In the genomic region with DNA sequence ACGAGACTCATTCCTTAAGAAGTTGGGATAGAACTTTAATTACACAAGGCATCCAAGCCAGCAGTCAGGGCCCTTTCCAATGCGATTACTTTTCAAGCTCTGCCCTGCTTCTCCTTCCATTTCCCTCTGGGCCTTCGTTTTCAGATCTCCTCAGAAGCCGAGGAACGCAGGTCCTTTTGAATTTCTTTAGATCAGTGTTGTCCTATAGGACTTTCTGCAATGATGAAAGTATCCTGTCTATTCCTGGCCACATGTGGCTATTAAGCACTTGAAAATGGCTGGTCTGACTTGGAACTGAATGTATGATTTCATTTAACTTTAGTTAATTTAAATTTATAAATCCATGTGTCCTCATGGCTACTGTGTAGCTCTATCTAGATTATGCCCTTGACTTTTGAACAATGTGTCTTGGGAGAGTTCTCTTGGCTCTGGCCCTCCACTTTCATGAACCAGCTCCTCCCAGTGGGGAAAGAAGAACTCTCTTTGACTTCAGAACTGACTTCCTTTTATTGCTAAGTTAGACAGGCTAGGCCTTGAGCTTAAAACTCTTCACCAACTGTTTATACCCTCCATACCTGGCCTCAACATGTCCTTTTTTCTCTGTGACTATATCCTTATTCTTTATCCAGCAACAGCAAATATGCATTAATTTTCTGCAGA, we compare ENCODE assay signal across 8 cellular contexts. TPM values are rescaled to one million over a fixed set of nuclear protein-coding genes. Genes with fewer than 3 reads are reported as not detected.
DNase-seq lines count a peak whose midpoint lies in the region; ATAC-seq and TF ChIP-seq lines count a peak whose summit lies in the region.

No MANE protein-coding gene starts in this region.

- TF ChIP-seq CTCF in epithelial cell of proximal tubule (conservative IDR thresholded peaks at IDR 0.05; ENCODE audit: low read depth, low read length) = peak; percentile 46
- TF ChIP-seq CTCF in neutrophil (IDR thresholded peaks at IDR 0.05) = peak; percentile 25

- DNase-seq in SIG-M5 treated with dmso at 0.1 percent for 504 hours (lab: John Stamatoyannopoulos, UW; ENCODE audit: unreplicated experiment) (peak; percentile 74), epithelial cell of proximal tubule (ENCODE audit: low read depth) (no peak)
- no peak for DNase-seq in stimulated activated CD4-positive, alpha-beta T cell treated with anti-CD3 and anti-CD28 coated beads, Interleukin-2, amount 100 ng/mL, for 24 hours

- peaks cover 88 to 92% of the 10 kb centered on the region in 2 experiments for H3K4me1 ChIP-seq in neutrophil (ENCODE audit: control insufficient read depth in 1 of 2, insufficient read depth in 1 of 2, low read depth in 1 of 2, low read length in 1 of 2)

- peaks cover 26% of the 10 kb centered on the region for H3K36me3 ChIP-seq in neutrophil

- peak; percentile 37 for ATAC-seq in GM19324 (IDR thresholded peaks at IDR 0.05; ENCODE audit: low FRiP score, unreplicated experiment)
- ATAC-seq in GM18873 (IDR thresholded peaks at IDR 0.05; ENCODE audit: low FRiP score, unreplicated experiment) = no peak
- no peak for ATAC-seq in HG02642 (IDR thresholded peaks at IDR 0.05; ENCODE audit: poor library complexity, unreplicated experiment)
- no peak for ATAC-seq in GM21529 (IDR thresholded peaks at IDR 0.05; ENCODE audit: unreplicated experiment)

- no peaks in the 10 kb centered on the region for H3K9me3 ChIP-seq in neutrophil

- H3K27ac ChIP-seq in neutrophil = peak overlapping the region; percentile 94

- H3K4me3 ChIP-seq in epithelial cell of proximal tubule (ENCODE audit: low read depth, low read length) (no peak overlapping the region), neutrophil (ENCODE audit: low read depth in 1 of 2, low read length in 1 of 2) (peak overlapping the region; percentile 33 to 53)

- no peaks in the 10 kb centered on the region for H3K27me3 ChIP-seq in neutrophil

RNA-seq across cellular contexts. Expression of a gene that starts 22.7 kb away (rescaled TPM):
- total RNA-seq in epithelial cell of proximal tubule = 53.4 and 55.7 TPM in 2 replicates
